In the genomic region with DNA sequence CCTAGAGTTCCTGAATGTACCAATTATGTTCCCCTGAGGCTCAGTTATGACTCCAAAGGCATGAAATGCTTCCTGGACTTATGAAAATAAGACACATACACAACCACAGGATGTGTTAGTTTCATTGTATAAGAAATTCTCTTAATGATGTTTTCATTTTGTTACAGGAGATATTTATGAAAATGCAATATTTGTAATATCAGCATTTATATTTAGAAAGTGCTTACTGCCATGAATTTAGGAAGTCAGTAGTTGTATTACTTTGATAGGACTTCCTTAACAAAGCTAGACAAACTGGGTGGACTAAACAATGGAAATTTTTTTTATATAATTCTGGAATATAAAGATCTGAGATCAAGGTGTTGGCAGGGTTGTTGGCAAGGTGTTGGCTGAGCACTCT, we compare ENCODE assay signal across 35 cellular contexts.
"Had no signal": no experiment of that assay in that cellular context is flagged by ENCODE, and none has a peak within 500 bp of the region (broad histone marks: within the 10 kb centered on the region; RNA-seq: fewer than 3 reads in every experiment).

No MANE protein-coding gene starts in this region.

- H3K9me3 ChIP-seq: MG63 had no signal

- H3K36me3 ChIP-seq: MG63 had no signal

- H3K27me3 ChIP-seq: MG63 had no signal

- DNase-seq: MG63, MM.1S, MV-4-11, NCI-H1092, NCI-H1092 treated with DMSO at 0.1 percent for 48 hours, NCI-H1105, NCI-H1105 treated with DMSO at 0.1 percent for 48 hours, NCI-H1417, NCI-H1417 treated with DMSO at 0.1 percent for 48 hours, NCI-H1436, NCI-H1436 treated with DMSO at 0.1 percent for 48 hours, NCI-H146, NCI-H1694, NCI-H1694 treated with DMSO at 0.1 percent for 48 hours, NCI-H187, NCI-H187 treated with DMSO at 0.1 percent for 48 hours, NCI-H1930, NCI-H2029, NCI-H2029 treated with DMSO at 0.1 percent for 48 hours, NCI-H2081, NCI-H2081 treated with DMSO at 0.1 percent for 48 hours, NCI-H2107, NCI-H2171, NCI-H2171 treated with DMSO at 0.1 percent for 48 hours, NCI-H2227 treated with DMSO at 0.1 percent for 48 hours, NCI-H226, NCI-H345, NCI-H446, NCI-H446 treated with DMSO at 0.1 percent for 48 hours, NCI-H510A, NCI-H510A treated with DMSO at 0.1 percent for 48 hours, NCI-H524, NCI-H524 treated with DMSO at 0.1 percent for 48 hours, NCI-H526, NCI-H526 treated with DMSO at 0.1 percent for 48 hours had no signal

- H3K4me3 ChIP-seq: MG63 had no signal
